1 cellular context compared by ENCODE assay signal in genomic region chr19:13441810-13442512, GRCh38.
TF ChIP-seq lines count a peak whose summit lies in the region.

No MANE protein-coding gene starts in this region.

TF ChIP-seq in HepG2, 621 proteins besides CTCF, POLR2A, EP300 and RAD21 (continued from another document and continues in another):
- TF ChIP-seq, protein P1, sequence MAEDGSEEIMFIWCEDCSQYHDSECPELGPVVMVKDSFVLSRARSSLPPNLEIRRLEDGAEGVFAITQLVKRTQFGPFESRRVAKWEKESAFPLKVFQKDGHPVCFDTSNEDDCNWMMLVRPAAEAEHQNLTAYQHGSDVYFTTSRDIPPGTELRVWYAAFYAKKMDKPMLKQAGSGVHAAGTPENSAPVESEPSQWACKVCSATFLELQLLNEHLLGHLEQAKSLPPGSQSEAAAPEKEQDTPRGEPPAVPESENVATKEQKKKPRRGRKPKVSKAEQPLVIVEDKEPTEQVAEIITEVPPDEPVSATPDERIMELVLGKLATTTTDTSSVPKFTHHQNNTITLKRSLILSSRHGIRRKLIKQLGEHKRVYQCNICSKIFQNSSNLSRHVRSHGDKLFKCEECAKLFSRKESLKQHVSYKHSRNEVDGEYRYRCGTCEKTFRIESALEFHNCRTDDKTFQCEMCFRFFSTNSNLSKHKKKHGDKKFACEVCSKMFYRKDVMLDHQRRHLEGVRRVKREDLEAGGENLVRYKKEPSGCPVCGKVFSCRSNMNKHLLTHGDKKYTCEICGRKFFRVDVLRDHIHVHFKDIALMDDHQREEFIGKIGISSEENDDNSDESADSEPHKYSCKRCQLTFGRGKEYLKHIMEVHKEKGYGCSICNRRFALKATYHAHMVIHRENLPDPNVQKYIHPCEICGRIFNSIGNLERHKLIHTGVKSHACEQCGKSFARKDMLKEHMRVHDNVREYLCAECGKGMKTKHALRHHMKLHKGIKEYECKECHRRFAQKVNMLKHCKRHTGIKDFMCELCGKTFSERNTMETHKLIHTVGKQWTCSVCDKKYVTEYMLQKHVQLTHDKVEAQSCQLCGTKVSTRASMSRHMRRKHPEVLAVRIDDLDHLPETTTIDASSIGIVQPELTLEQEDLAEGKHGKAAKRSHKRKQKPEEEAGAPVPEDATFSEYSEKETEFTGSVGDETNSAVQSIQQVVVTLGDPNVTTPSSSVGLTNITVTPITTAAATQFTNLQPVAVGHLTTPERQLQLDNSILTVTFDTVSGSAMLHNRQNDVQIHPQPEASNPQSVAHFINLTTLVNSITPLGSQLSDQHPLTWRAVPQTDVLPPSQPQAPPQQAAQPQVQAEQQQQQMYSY (CRISPR knock-in tag; IDR thresholded peaks at IDR 0.05), result no peak
- no peak for TF ChIP-seq XBP1 (CRISPR knock-in tag; IDR thresholded peaks at IDR 0.05)
- peak; percentile 20; the same call in 1 of the 2 replicates for TF ChIP-seq PITX1 (CRISPR knock-in tag; IDR thresholded peaks at IDR 0.05)
- TF ChIP-seq KAT7 (CRISPR knock-in tag; IDR thresholded peaks at IDR 0.05; ENCODE audit: borderline replicate concordance), result no peak
- TF ChIP-seq ZBTB21 (CRISPR knock-in tag; IDR thresholded peaks at IDR 0.05), result 0 out of 2 replicates have a peak, but pooled peaks have one; percentile 22
- no peak for TF ChIP-seq ZNF143 (CRISPR knock-in tag; IDR thresholded peaks at IDR 0.05)
- TF ChIP-seq SIN3A (IDR thresholded peaks at IDR 0.05; ENCODE audit: borderline replicate concordance, low read depth, low read length), result no peak
- no peak for TF ChIP-seq ZNF496 (CRISPR knock-in tag; IDR thresholded peaks at IDR 0.05; ENCODE audit: insufficient replicate concordance)
- TF ChIP-seq ZNF101 (CRISPR knock-in tag; IDR thresholded peaks at IDR 0.05; ENCODE audit: borderline replicate concordance, low read depth), result no peak
- TF ChIP-seq, protein P2, sequence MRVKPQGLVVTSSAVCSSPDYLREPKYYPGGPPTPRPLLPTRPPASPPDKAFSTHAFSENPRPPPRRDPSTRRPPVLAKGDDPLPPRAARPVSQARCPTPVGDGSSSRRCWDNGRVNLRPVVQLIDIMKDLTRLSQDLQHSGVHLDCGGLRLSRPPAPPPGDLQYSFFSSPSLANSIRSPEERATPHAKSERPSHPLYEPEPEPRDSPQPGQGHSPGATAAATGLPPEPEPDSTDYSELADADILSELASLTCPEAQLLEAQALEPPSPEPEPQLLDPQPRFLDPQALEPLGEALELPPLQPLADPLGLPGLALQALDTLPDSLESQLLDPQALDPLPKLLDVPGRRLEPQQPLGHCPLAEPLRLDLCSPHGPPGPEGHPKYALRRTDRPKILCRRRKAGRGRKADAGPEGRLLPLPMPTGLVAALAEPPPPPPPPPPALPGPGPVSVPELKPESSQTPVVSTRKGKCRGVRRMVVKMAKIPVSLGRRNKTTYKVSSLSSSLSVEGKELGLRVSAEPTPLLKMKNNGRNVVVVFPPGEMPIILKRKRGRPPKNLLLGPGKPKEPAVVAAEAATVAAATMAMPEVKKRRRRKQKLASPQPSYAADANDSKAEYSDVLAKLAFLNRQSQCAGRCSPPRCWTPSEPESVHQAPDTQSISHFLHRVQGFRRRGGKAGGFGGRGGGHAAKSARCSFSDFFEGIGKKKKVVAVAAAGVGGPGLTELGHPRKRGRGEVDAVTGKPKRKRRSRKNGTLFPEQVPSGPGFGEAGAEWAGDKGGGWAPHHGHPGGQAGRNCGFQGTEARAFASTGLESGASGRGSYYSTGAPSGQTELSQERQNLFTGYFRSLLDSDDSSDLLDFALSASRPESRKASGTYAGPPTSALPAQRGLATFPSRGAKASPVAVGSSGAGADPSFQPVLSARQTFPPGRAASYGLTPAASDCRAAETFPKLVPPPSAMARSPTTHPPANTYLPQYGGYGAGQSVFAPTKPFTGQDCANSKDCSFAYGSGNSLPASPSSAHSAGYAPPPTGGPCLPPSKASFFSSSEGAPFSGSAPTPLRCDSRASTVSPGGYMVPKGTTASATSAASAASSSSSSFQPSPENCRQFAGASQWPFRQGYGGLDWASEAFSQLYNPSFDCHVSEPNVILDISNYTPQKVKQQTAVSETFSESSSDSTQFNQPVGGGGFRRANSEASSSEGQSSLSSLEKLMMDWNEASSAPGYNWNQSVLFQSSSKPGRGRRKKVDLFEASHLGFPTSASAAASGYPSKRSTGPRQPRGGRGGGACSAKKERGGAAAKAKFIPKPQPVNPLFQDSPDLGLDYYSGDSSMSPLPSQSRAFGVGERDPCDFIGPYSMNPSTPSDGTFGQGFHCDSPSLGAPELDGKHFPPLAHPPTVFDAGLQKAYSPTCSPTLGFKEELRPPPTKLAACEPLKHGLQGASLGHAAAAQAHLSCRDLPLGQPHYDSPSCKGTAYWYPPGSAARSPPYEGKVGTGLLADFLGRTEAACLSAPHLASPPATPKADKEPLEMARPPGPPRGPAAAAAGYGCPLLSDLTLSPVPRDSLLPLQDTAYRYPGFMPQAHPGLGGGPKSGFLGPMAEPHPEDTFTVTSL (CRISPR knock-in tag; IDR thresholded peaks at IDR 0.05; ENCODE audit: borderline replicate concordance), result no peak
- no peak for TF ChIP-seq BHLHE40 (IDR thresholded peaks at IDR 0.05; ENCODE audit: low read length)
- TF ChIP-seq ATF6 (CRISPR knock-in tag; conservative IDR thresholded peaks at IDR 0.05), result 0 out of 2 replicates have a peak, but pooled peaks have one; percentile 50
- no peak for TF ChIP-seq HNRNPUL1 (IDR thresholded peaks at IDR 0.05; ENCODE audit: low read depth, low read length)
- TF ChIP-seq BRD4 (CRISPR knock-in tag; IDR thresholded peaks at IDR 0.05), result no peak
- peak; percentile 48; the same call in 1 of the 2 replicates for TF ChIP-seq THAP11 (CRISPR knock-in tag; IDR thresholded peaks at IDR 0.05)
- no peak for TF ChIP-seq FOXK2 (IDR thresholded peaks at IDR 0.05)
- TF ChIP-seq HOXA5 (CRISPR knock-in tag; IDR thresholded peaks at IDR 0.05), result peak; percentile 61; the same call in 1 of the 2 replicates
- TF ChIP-seq MYPOP (CRISPR knock-in tag; IDR thresholded peaks at IDR 0.05), result 0 out of 2 replicates have a peak, but pooled peaks have one; percentile 31
- 0 out of 2 replicates have a peak, but pooled peaks have one; percentile 1 for TF ChIP-seq ZSCAN21 (CRISPR knock-in tag; IDR thresholded peaks at IDR 0.05; ENCODE audit: borderline replicate concordance)
- peak; percentile 72; the same call in 1 of the 2 replicates for TF ChIP-seq NFKBIZ (CRISPR knock-in tag; IDR thresholded peaks at IDR 0.05)
- TF ChIP-seq MEIS2 (CRISPR knock-in tag; IDR thresholded peaks at IDR 0.05), result no peak
- no peak for TF ChIP-seq MIER3 (CRISPR knock-in tag; IDR thresholded peaks at IDR 0.05; ENCODE audit: borderline replicate concordance)
- no peak for TF ChIP-seq ZNF598 (CRISPR knock-in tag; IDR thresholded peaks at IDR 0.05; ENCODE audit: borderline replicate concordance)
- TF ChIP-seq FOXK1 (CRISPR knock-in tag; IDR thresholded peaks at IDR 0.05; ENCODE audit: borderline replicate concordance, low read depth), result peak; percentile 46; the same call in 1 of the 2 replicates
- no peak for TF ChIP-seq ZNF160 (CRISPR knock-in tag; IDR thresholded peaks at IDR 0.05)
- TF ChIP-seq, protein P3, sequence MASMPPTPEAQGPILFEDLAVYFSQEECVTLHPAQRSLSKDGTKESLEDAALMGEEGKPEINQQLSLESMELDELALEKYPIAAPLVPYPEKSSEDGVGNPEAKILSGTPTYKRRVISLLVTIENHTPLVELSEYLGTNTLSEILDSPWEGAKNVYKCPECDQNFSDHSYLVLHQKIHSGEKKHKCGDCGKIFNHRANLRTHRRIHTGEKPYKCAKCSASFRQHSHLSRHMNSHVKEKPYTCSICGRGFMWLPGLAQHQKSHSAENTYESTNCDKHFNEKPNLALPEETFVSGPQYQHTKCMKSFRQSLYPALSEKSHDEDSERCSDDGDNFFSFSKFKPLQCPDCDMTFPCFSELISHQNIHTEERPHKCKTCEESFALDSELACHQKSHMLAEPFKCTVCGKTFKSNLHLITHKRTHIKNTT (CRISPR knock-in tag; IDR thresholded peaks at IDR 0.05), result no peak
- TF ChIP-seq NFYB (CRISPR knock-in tag; IDR thresholded peaks at IDR 0.05), result no peak
- no peak for TF ChIP-seq EEA1 (CRISPR knock-in tag; IDR thresholded peaks at IDR 0.05; ENCODE audit: borderline replicate concordance)
- TF ChIP-seq E2F1 (CRISPR knock-in tag; IDR thresholded peaks at IDR 0.05), result no peak
- no peak for TF ChIP-seq ZNF468 (CRISPR knock-in tag; IDR thresholded peaks at IDR 0.05)
- TF ChIP-seq ZBTB7B (CRISPR knock-in tag; IDR thresholded peaks at IDR 0.05), result no peak
- no peak for TF ChIP-seq JUND (CRISPR knock-in tag; IDR thresholded peaks at IDR 0.05)
- TF ChIP-seq REXO4 (CRISPR knock-in tag; IDR thresholded peaks at IDR 0.05; ENCODE audit: borderline replicate concordance), result no peak
- TF ChIP-seq, protein P4, sequence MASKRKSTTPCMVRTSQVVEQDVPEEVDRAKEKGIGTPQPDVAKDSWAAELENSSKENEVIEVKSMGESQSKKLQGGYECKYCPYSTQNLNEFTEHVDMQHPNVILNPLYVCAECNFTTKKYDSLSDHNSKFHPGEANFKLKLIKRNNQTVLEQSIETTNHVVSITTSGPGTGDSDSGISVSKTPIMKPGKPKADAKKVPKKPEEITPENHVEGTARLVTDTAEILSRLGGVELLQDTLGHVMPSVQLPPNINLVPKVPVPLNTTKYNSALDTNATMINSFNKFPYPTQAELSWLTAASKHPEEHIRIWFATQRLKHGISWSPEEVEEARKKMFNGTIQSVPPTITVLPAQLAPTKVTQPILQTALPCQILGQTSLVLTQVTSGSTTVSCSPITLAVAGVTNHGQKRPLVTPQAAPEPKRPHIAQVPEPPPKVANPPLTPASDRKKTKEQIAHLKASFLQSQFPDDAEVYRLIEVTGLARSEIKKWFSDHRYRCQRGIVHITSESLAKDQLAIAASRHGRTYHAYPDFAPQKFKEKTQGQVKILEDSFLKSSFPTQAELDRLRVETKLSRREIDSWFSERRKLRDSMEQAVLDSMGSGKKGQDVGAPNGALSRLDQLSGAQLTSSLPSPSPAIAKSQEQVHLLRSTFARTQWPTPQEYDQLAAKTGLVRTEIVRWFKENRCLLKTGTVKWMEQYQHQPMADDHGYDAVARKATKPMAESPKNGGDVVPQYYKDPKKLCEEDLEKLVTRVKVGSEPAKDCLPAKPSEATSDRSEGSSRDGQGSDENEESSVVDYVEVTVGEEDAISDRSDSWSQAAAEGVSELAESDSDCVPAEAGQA (IDR thresholded peaks at IDR 0.05; ENCODE audit: low read depth), result no peak
- TF ChIP-seq, protein P4 (CRISPR knock-in tag; IDR thresholded peaks at IDR 0.05; ENCODE audit: borderline replicate concordance), result no peak
- no peak for TF ChIP-seq POLR2AphosphoS5 (IDR thresholded peaks at IDR 0.05; ENCODE audit: low read depth, low read length)
- TF ChIP-seq KLF11 (CRISPR knock-in tag; IDR thresholded peaks at IDR 0.05), result peak; percentile 94; the same call in 1 of the 2 replicates
- TF ChIP-seq MAFG (CRISPR knock-in tag; IDR thresholded peaks at IDR 0.05), result no peak
- no peak for TF ChIP-seq ELF4 (CRISPR knock-in tag; IDR thresholded peaks at IDR 0.05; ENCODE audit: borderline replicate concordance)
- peak; percentile 38; the same call in 1 of the 2 replicates for TF ChIP-seq NCOA2 (CRISPR knock-in tag; IDR thresholded peaks at IDR 0.05)
- peak; percentile 72; the same call in 1 of the 2 replicates for TF ChIP-seq ZNF232 (CRISPR knock-in tag; IDR thresholded peaks at IDR 0.05; ENCODE audit: borderline replicate concordance)
- TF ChIP-seq ZNF615 (CRISPR knock-in tag; IDR thresholded peaks at IDR 0.05; ENCODE audit: borderline replicate concordance), result no peak
- TF ChIP-seq ZNF660 (CRISPR knock-in tag; IDR thresholded peaks at IDR 0.05; ENCODE audit: borderline replicate concordance, low read depth), result no peak
- TF ChIP-seq ZFP36 (IDR thresholded peaks at IDR 0.05; ENCODE audit: borderline replicate concordance, low read depth, low read length, partially characterized antibody), result no peak
